11 cellular contexts compared by ENCODE assay signal in the genomic region with DNA sequence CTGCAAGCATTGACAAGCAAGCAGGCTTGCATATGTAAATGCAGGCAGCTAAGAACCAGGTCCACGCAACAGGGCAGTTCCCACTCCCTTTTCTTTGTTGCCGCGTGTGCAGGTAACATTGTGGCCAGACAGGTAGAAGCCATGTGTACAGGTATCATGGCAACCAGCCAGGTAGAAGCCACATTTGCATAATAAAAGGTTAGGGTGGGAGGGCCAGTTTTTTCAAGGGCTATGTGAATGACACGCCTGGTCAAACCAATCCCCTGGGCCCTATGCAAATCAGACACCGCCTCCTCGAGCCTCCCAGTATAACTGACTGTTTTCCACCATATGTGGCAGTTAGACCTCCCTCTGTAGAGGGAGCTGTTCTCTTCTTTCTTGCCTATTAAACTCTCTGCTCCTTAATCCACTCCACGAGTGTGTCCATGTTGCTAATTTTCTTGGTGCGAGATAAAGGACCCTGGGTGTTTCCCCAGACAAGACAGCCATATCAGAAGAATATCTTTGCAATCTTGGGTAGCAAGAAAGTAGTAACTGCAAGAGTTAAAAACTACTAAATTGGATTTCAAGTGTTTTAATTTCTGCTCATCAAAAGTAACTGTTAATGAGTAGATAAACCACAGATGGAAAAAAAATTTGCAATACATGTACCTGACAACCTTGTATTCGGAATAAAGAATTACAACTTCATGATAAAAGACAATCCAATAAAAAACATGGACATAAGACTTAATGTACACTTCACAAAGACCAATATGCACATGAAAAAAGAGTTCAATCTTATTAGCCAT. TPM values are rescaled to one million over a fixed set of nuclear protein-coding genes. Genes with fewer than 3 reads are reported as not detected.
DNase-seq lines count a peak whose midpoint lies in the region; ATAC-seq, FAIRE-seq and TF ChIP-seq lines count a peak whose summit lies in the region.
"Had no signal": no experiment of that assay in that cellular context is flagged by ENCODE, and none has a peak within 500 bp of the region (broad histone marks: within the 10 kb centered on the region; RNA-seq: fewer than 3 reads in every experiment).

No MANE protein-coding gene starts in this region.

- DNase-seq in DMS53 treated with DMSO at 0.1 percent for 48 hours (lab: John Stamatoyannopoulos, UW; ENCODE audit: unreplicated experiment): peak; percentile 32
- peak; percentile 59 for DNase-seq in NCI-H1436 treated with DMSO at 0.1 percent for 48 hours (lab: John Stamatoyannopoulos, UW)
- peak; percentile 85 for DNase-seq in SW480 (ENCODE audit: low spot score)
- DNase-seq in keratinocyte (ENCODE audit: low read depth, low spot score): no peak
- DNase-seq in NCI-H2227 (lab: John Stamatoyannopoulos, UW; ENCODE audit: unreplicated experiment): no peak
- DNase-seq in GM13976 (ENCODE audit: low spot score): no peak
- DNase-seq: activated CD4-positive, CD25-positive, alpha-beta regulatory T cell; amniotic stem cell; NCI-H1092 treated with DMSO at 0.1 percent for 48 hours had no signal

- H3K4me3 ChIP-seq in keratinocyte (ENCODE audit: control insufficient read depth in 2 of 3, extremely low read depth in 1 of 3, insufficient read depth in 2 of 3, low read depth in 1 of 3, low read length in 3 of 3): no peak overlapping the region

- H3K79me2 ChIP-seq in keratinocyte (ENCODE audit: control insufficient read depth, insufficient read depth, low read length): no peaks in the 10 kb centered on the region

- peak overlapping the region; percentile 30 for H3K4me2 ChIP-seq in keratinocyte (ENCODE audit: control insufficient read depth, extremely low read depth, insufficient read depth, low read depth, low read length)

- H4K20me1 ChIP-seq in keratinocyte (ENCODE audit: control insufficient read depth, extremely low read depth, insufficient read depth, low read length): no peaks in the 10 kb centered on the region

- H3K27me3 ChIP-seq in keratinocyte (ENCODE audit: control insufficient read depth, extremely low read depth, insufficient read depth, low read length): peaks cover 5% of the 10 kb centered on the region

- no peaks in the 10 kb centered on the region for H3K9me1 ChIP-seq in keratinocyte (ENCODE audit: control insufficient read depth, extremely low read depth, insufficient read depth, low read length)

- H3K27ac ChIP-seq in keratinocyte (ENCODE audit: control insufficient read depth, insufficient read depth, low read length): no peak overlapping the region

- in situ Hi-C loops in GM13976 (cut with MboI; ENCODE audit: low sequenced_read_pairs, unreplicated experiment): no loop called here

- no peak overlapping the region for H3K9ac ChIP-seq in keratinocyte (ENCODE audit: control insufficient read depth, extremely low read depth, insufficient read depth, low read length)

- peaks cover 22% of the 10 kb centered on the region for H3K4me1 ChIP-seq in keratinocyte (ENCODE audit: control insufficient read depth, extremely low read depth, insufficient read depth, low read length)

- no peaks in the 10 kb centered on the region for H3K36me3 ChIP-seq in keratinocyte (ENCODE audit: control insufficient read depth in 2 of 2, extremely low read depth in 1 of 2, insufficient read depth in 2 of 2, low read length in 2 of 2)

- H2AFZ ChIP-seq in keratinocyte (ENCODE audit: control insufficient read depth, low read length): no peak overlapping the region

- FAIRE-seq in keratinocyte (lab: Jason Lieb, UNC): no peak

- TF ChIP-seq CTCF in keratinocyte (optimal IDR thresholded peaks at IDR 0.05 in 1 of 3, IDR thresholded peaks at IDR 0.05 in 1 of 3, conservative IDR thresholded peaks at IDR 0.05 in 1 of 3; ENCODE audit: extremely low read depth in 1 of 3, insufficient read depth in 2 of 3, low read length in 3 of 3): peak; percentile 9 to 34 (median 28)
- no peak for TF ChIP-seq CTCF in GM13976 (IDR thresholded peaks at IDR 0.05; ENCODE audit: borderline replicate concordance, control extremely low read depth, extremely low read depth, insufficient read depth, missing control alignments)

- dilution Hi-C loops in keratinocyte (cut with MboI; ENCODE audit: extremely low pct_ligation_motif_present, low sequenced_read_pairs): no loop called here

- ATAC-seq in HG03432 (IDR thresholded peaks at IDR 0.05; ENCODE audit: unreplicated experiment) (no peak), HG03469 (IDR thresholded peaks at IDR 0.05; ENCODE audit: unreplicated experiment) (no peak)

- H3K9me3 ChIP-seq in keratinocyte (ENCODE audit: control insufficient read depth, low read depth, low read length): no peaks in the 10 kb centered on the region

RNA-seq across cellular contexts. Expression of gene PCOLCE2, which starts 21.8 kb away (rescaled TPM):
- 1.7 to 2.4 TPM (median 2.4 TPM) in 3 replicates for polyA plus RNA-seq in keratinocyte
- 1.6 TPM for polyA plus RNA-seq in keratinocyte (2011; ENCODE audit: low read depth)
- polyA plus RNA-seq in keratinocyte (2011; cell fraction: cytosol; rRNA removed): 1.2 and 1.4 TPM in 2 replicates
- polyA plus RNA-seq in keratinocyte (2011; cell fraction: nucleus; rRNA removed): 2.6 and 2.9 TPM in 2 replicates
- polyA plus RNA-seq in keratinocyte (2012; ENCODE audit: low replicate concordance): 1.6 and 1.8 TPM in 2 replicates
- 1.5 to 3.1 TPM in 2 of 3 replicates, not detected in the other for polyA minus RNA-seq in keratinocyte
- not detected for polyA minus RNA-seq in keratinocyte (2011; cell fraction: cytosol; rRNA and poly(A)+ RNA removed)
- 1.4 and 6.7 TPM in 2 replicates for polyA minus RNA-seq in keratinocyte (2011; cell fraction: nucleus; rRNA and poly(A)+ RNA removed)

Comparison
In these comparisons a context has a peak if more than half of its experiments do, and no peak if none do; other contexts are left out.
1. DNase-seq: peak in DMS53 treated with DMSO at 0.1 percent for 48 hours (single experiment), NCI-H1436 treated with DMSO at 0.1 percent for 48 hours (single experiment) and SW480 (single experiment); none in keratinocyte (single experiment), NCI-H2227 (single experiment) and GM13976 (single experiment).